ENCODE assay signal across 23 cellular contexts in genomic region chr1:244255426-244255965, GRCh38.
"Had no signal": no experiment of that assay in that cellular context is flagged by ENCODE, and none has a peak within 500 bp of the region (broad histone marks: within the 10 kb centered on the region; RNA-seq: fewer than 3 reads in every experiment).

No MANE protein-coding gene starts in this region.

- ATAC-seq: activated CD4-positive, CD25-positive, alpha-beta regulatory T cell treated with anti-CD3 and anti-CD28 coated beads, Interleukin-2, amount 50 U/mL, for 24 hours; activated CD8-positive, alpha-beta T cell treated with anti-CD3 and anti-CD28 coated beads for 36 hours had no signal

- H3K36me3 Mint-ChIP-seq: activated naive CD4-positive, alpha-beta T cell treated with anti-CD3 and anti-CD28 coated beads, Interleukin-2, amount 50 U/mL, for 24 hours had no signal

- H3K9me3 Mint-ChIP-seq: activated CD8-positive, alpha-beta T cell treated with anti-CD3 and anti-CD28 coated beads for 36 hours; activated naive CD4-positive, alpha-beta T cell treated with anti-CD3 and anti-CD28 coated beads, Interleukin-2, amount 50 U/mL, for 24 hours; activated T-helper 1 cell treated with anti-CD3 and anti-CD28 coated beads, Interleukin-12 subunit alpha, Interleukin-12 subunit beta, Interleukin-2, Interleukin-4 antibody, amounts not matched to agents 30 ng/mL and 10 ng/mL and 1 ng/mL, durations not matched to agents 14 hours and 24 hours and 36 hours had no signal

- H3K9ac ChIP-seq: SK-N-SH had no signal

- H3K27me3 ChIP-seq: Peyer's patch, SJCRH30 had no signal

- H3K9me3 ChIP-seq: breast epithelium, Peyer's patch, SJCRH30, SK-N-SH had no signal

- H3K27ac Mint-ChIP-seq: activated CD8-positive, alpha-beta T cell treated with anti-CD3 and anti-CD28 coated beads for 36 hours; activated naive CD4-positive, alpha-beta T cell treated with anti-CD3 and anti-CD28 coated beads, Interleukin-2, amount 50 U/mL, for 24 hours; activated T-cell treated with anti-CD3 and anti-CD28 coated beads, Interleukin-2, amount 50 U/mL, for 24 hours; activated T-helper 1 cell treated with anti-CD3 and anti-CD28 coated beads, Interleukin-12 subunit alpha, Interleukin-12 subunit beta, Interleukin-2, Interleukin-4 antibody, amounts not matched to agents 30 ng/mL and 10 ng/mL and 1 ng/mL, durations not matched to agents 14 hours and 24 hours and 36 hours had no signal

- H3K4me2 ChIP-seq: SK-N-SH had no signal

- DNase-seq: activated CD4-positive, alpha-beta T cell treated with anti-CD3 and anti-CD28 coated beads for 4 hours; activated CD8-positive, alpha-beta T cell treated with anti-CD3 and anti-CD28 coated beads for 36 hours; activated effector memory CD4-positive, alpha-beta T cell treated with Interleukin-2 at 50 U/mL for 16 hours; activated naive CD4-positive, alpha-beta T cell; activated T-cell treated with anti-CD3 and anti-CD28 coated beads, Interleukin-2, amount 50 U/mL, for 24 hours; aorta; caudate nucleus; NCI-H1048; NCI-H1694; NCI-H2029 treated with DMSO at 0.1 percent for 48 hours; NCI-H510A treated with DMSO at 0.1 percent for 48 hours; NCI-H69; Peyer's patch; Right ventricle myocardium superior; SJCRH30; T-helper 1 cell; WERI-Rb-1 had no signal

- H3K27me3 Mint-ChIP-seq: activated naive CD4-positive, alpha-beta T cell treated with anti-CD3 and anti-CD28 coated beads, Interleukin-2, amount 50 U/mL, for 24 hours had no signal

- H3K4me3 ChIP-seq: breast epithelium, Peyer's patch, SJCRH30 had no signal

- H3K36me3 ChIP-seq: breast epithelium, Peyer's patch, SJCRH30, WERI-Rb-1 had no signal

- H3K4me1 ChIP-seq: breast epithelium, SJCRH30 had no signal

- H3K27ac ChIP-seq: RWPE1, SJCRH30, WERI-Rb-1 had no signal

- H3K4me3 Mint-ChIP-seq: activated CD8-positive, alpha-beta T cell treated with anti-CD3 and anti-CD28 coated beads for 36 hours; activated naive CD4-positive, alpha-beta T cell treated with anti-CD3 and anti-CD28 coated beads, Interleukin-2, amount 50 U/mL, for 24 hours; activated T-cell treated with anti-CD3 and anti-CD28 coated beads, Interleukin-2, amount 50 U/mL, for 24 hours; activated T-helper 1 cell treated with anti-CD3 and anti-CD28 coated beads, Interleukin-12 subunit alpha, Interleukin-12 subunit beta, Interleukin-2, Interleukin-4 antibody, amounts not matched to agents 30 ng/mL and 10 ng/mL and 1 ng/mL, durations not matched to agents 14 hours and 24 hours and 36 hours had no signal
